15 cellular contexts compared by ENCODE assay signal in genomic region chr21:35044128-35044527, GRCh38. TPM values are rescaled to one million over a fixed set of nuclear protein-coding genes. Genes with fewer than 3 reads are reported as not detected.
DNase-seq lines count a peak whose midpoint lies in the region; ATAC-seq and TF ChIP-seq lines count a peak whose summit lies in the region.
"Had no signal": no experiment of that assay in that cellular context is flagged by ENCODE, and none has a peak within 500 bp of the region (broad histone marks: within the 10 kb centered on the region; RNA-seq: fewer than 3 reads in every experiment).

No MANE protein-coding gene starts in this region.

- POLR2A ChIA-PET in T-cell (lab: Charles Lee) = interaction anchor here (0.5 to 1.0 kb wide), 4 partner anchors 15 to 469 kb away, joined by 3 to 5 read pairs (median 4); no protein-coding TSS in a partner anchor

- no peak for ATAC-seq in T-cell (replicated peaks in 1 of 4)
- no peak for ATAC-seq in stimulated activated effector memory CD8-positive, alpha-beta T cell treated with anti-CD3 and anti-CD28 coated beads, Interleukin-12 subunit alpha, Interleukin-12 subunit beta, amount 100 ng/mL, for 72 hours
- no peak for ATAC-seq in GM18909 (IDR thresholded peaks at IDR 0.05; ENCODE audit: poor library complexity, unreplicated experiment)

- H3K27me3 ChIP-seq in esophagus muscularis mucosa = peaks cover 0 to 16% (median 3%) of the 10 kb centered on the region in 4 donors
- H3K27me3 ChIP-seq: Peyer's patch had no signal

- H3K36me3 Mint-ChIP-seq in activated CD4-positive, alpha-beta T cell treated with anti-CD3 and anti-CD28 coated beads, Interleukin-2, amount 10 ng/mL, durations not matched to agents 24 days and 14 days (ENCODE audit: low read depth) = peaks cover 63% of the 10 kb centered on the region
- peaks cover 41% of the 10 kb centered on the region for H3K36me3 Mint-ChIP-seq in T-cell
- H3K36me3 Mint-ChIP-seq in stimulated activated effector memory CD8-positive, alpha-beta T cell treated with anti-CD3 and anti-CD28 coated beads, Interleukin-12 subunit alpha, Interleukin-12 subunit beta, amount 100 ng/mL, for 72 hours = peaks cover 50% of the 10 kb centered on the region

- TF ChIP-seq CTCF in esophagus muscularis mucosa (IDR thresholded peaks at IDR 0.05) = no peak

- H3K27me3 Mint-ChIP-seq in activated CD4-positive, alpha-beta T cell treated with anti-CD3 and anti-CD28 coated beads, Interleukin-2, amount 10 ng/mL, durations not matched to agents 24 days and 14 days = peaks cover 1% of the 10 kb centered on the region
- H3K27me3 Mint-ChIP-seq in T-cell = no peaks in the 10 kb centered on the region

- no peak for DNase-seq in activated CD4-positive, alpha-beta T cell treated with anti-CD3 and anti-CD28 coated beads, Interleukin-2, amount 10 ng/mL, durations not matched to agents 24 days and 14 days
- no peak for DNase-seq in activated CD4-positive, alpha-beta T cell treated with anti-CD3 and anti-CD28 coated beads, Interleukin-2, amount 50 U/mL, for 1 hour
- DNase-seq in T-cell = no peak
- peak; percentile 39 for DNase-seq in esophagus muscularis mucosa (ENCODE audit: extremely low spot score)
- DNase-seq in stimulated activated effector memory CD8-positive, alpha-beta T cell treated with anti-CD3 and anti-CD28 coated beads, Interleukin-12 subunit alpha, Interleukin-12 subunit beta, amount 100 ng/mL, for 72 hours (ENCODE audit: low spot score in 2 of 2) = no peak
- no peak for DNase-seq in KG1 (lab: John Stamatoyannopoulos, UW)
- DNase-seq in kidney tubule cell (ENCODE audit: low spot score) = no peak
- DNase-seq: activated CD4-positive, alpha-beta T cell treated with anti-CD3 and anti-CD28 coated beads, Interleukin-2, amount 50 U/mL, for 4 hours; amygdala; hypothalamus; NCI-H1417 treated with DMSO at 0.1 percent for 48 hours; NCI-H510A; nucleus accumbens; Peyer's patch had no signal

- intact Hi-C loops in activated CD4-positive, alpha-beta T cell treated with anti-CD3 and anti-CD28 coated beads, Interleukin-2, amount 10 ng/mL, durations not matched to agents 24 days and 14 days (cut with micrococcal nuclease) = no loop called here
- intact Hi-C loops in esophagus muscularis mucosa (cut with DNase I) = no loop called here

- TF ChIP-seq EP300 in esophagus muscularis mucosa (IDR thresholded peaks at IDR 0.05) = no peak

- no peak overlapping the region for H3K27ac ChIP-seq in esophagus muscularis mucosa (replicated peaks in 1 of 4)

- H3K4me1 Mint-ChIP-seq in activated CD4-positive, alpha-beta T cell treated with anti-CD3 and anti-CD28 coated beads, Interleukin-2, amount 10 ng/mL, durations not matched to agents 24 days and 14 days = peaks cover 91% of the 10 kb centered on the region
- peaks cover 78 to 90% (median 80%) of the 10 kb centered on the region in 3 donors for H3K4me1 Mint-ChIP-seq in T-cell
- peaks cover 85% of the 10 kb centered on the region for H3K4me1 Mint-ChIP-seq in stimulated activated effector memory CD8-positive, alpha-beta T cell treated with anti-CD3 and anti-CD28 coated beads, Interleukin-12 subunit alpha, Interleukin-12 subunit beta, amount 100 ng/mL, for 72 hours

- 93% methylated on average over 3 of the region's 3 CpGs for WGBS in esophagus muscularis mucosa

- TF ChIP-seq POLR2A in esophagus muscularis mucosa (IDR thresholded peaks at IDR 0.05; ENCODE audit: low read depth) = no peak

- H3K36me3 ChIP-seq in esophagus muscularis mucosa = no peaks in the 10 kb centered on the region
- H3K36me3 ChIP-seq: Peyer's patch had no signal

- H3K4me3 Mint-ChIP-seq in activated CD4-positive, alpha-beta T cell treated with anti-CD3 and anti-CD28 coated beads, Interleukin-2, amount 10 ng/mL, durations not matched to agents 24 days and 14 days = peak overlapping the region; percentile 89
- peak overlapping the region; percentile 88 to 99 (median 97) for H3K4me3 Mint-ChIP-seq in T-cell
- peak overlapping the region; percentile 84 for H3K4me3 Mint-ChIP-seq in stimulated activated effector memory CD8-positive, alpha-beta T cell treated with anti-CD3 and anti-CD28 coated beads, Interleukin-12 subunit alpha, Interleukin-12 subunit beta, amount 100 ng/mL, for 72 hours

- H3K9me3 ChIP-seq in esophagus muscularis mucosa = no peaks in the 10 kb centered on the region
- H3K9me3 ChIP-seq: Peyer's patch had no signal

- H3K9me3 Mint-ChIP-seq in activated CD4-positive, alpha-beta T cell treated with anti-CD3 and anti-CD28 coated beads, Interleukin-2, amount 10 ng/mL, durations not matched to agents 24 days and 14 days = no peaks in the 10 kb centered on the region
- no peaks in the 10 kb centered on the region for H3K9me3 Mint-ChIP-seq in T-cell
- H3K9me3 Mint-ChIP-seq in stimulated activated effector memory CD8-positive, alpha-beta T cell treated with anti-CD3 and anti-CD28 coated beads, Interleukin-12 subunit alpha, Interleukin-12 subunit beta, amount 100 ng/mL, for 72 hours = no peaks in the 10 kb centered on the region

- CTCF ChIA-PET in T-cell (lab: Charles Lee) = interaction anchor here (0.6 to 1.2 kb wide), 2 partner anchors 153 to 912 kb away, joined by 3 read pairs; no protein-coding TSS in a partner anchor

- H3K4me1 ChIP-seq in esophagus muscularis mucosa = peaks cover 0 to 17% (median 13%) of the 10 kb centered on the region in 4 donors

- H3K27ac Mint-ChIP-seq in activated CD4-positive, alpha-beta T cell treated with anti-CD3 and anti-CD28 coated beads, Interleukin-2, amount 10 ng/mL, durations not matched to agents 24 days and 14 days = peak overlapping the region; percentile 94
- H3K27ac Mint-ChIP-seq in T-cell = peak overlapping the region; percentile 97 to 98
- peak overlapping the region; percentile 95 for H3K27ac Mint-ChIP-seq in stimulated activated effector memory CD8-positive, alpha-beta T cell treated with anti-CD3 and anti-CD28 coated beads, Interleukin-12 subunit alpha, Interleukin-12 subunit beta, amount 100 ng/mL, for 72 hours

- no peak overlapping the region for H3K4me3 ChIP-seq in esophagus muscularis mucosa
- H3K4me3 ChIP-seq: Peyer's patch had no signal

RNA-seq across cellular contexts. Expression of gene RUNX1, which starts 5.0 kb away (rescaled TPM):
- 100 and 101 TPM in 2 replicates for total RNA-seq in activated CD4-positive, alpha-beta T cell treated with anti-CD3 and anti-CD28 coated beads, Interleukin-2, amount 10 ng/mL, durations not matched to agents 24 days and 14 days
- total RNA-seq in T-cell (100 to 1,000 TPM in 3 of 5 donors, 10 to 100 TPM in 2; 87.0 to 117 (median 104) TPM), esophagus muscularis mucosa (10 to 100 TPM in 1 of 4 donors, 1 to 10 TPM in 3; 3.7 to 10.9 (median 5.6) TPM)
